In genomic region chr20:31426891-31427551, GRCh38 we compare ENCODE assay signal across 15 cellular contexts. TPM values are rescaled to one million over a fixed set of nuclear protein-coding genes. Genes with fewer than 3 reads are reported as not detected.
"Had no signal": no experiment of that assay in that cellular context is flagged by ENCODE, and none has a peak within 500 bp of the region (broad histone marks: within the 10 kb centered on the region; RNA-seq: fewer than 3 reads in every experiment).

No MANE protein-coding gene starts in this region.

RNA-seq across cellular contexts. Expression of gene DEFB123, which starts 13.4 kb away (rescaled TPM):
- total RNA-seq: stomach, subcutaneous adipose tissue, suprapubic skin, temporal lobe, thoracic aorta, tibial nerve, transverse colon, upper lobe of left lung, upper lobe of right lung, ureter, urinary bladder, uterus, vagina had no signal

RNA-seq across cellular contexts. Expression of gene DEFB121, which starts 21.0 kb away (rescaled TPM):
- total RNA-seq: stomach, subcutaneous adipose tissue, suprapubic skin, temporal lobe, thoracic aorta, thyroid gland, tibial nerve, transverse colon, upper lobe of left lung, upper lobe of right lung, ureter, urinary bladder, uterus, vagina had no signal

RNA-seq across cellular contexts. Expression of gene DEFB119, which starts 36.6 kb away (rescaled TPM):
- total RNA-seq: stomach, subcutaneous adipose tissue, suprapubic skin, temporal lobe, thoracic aorta, tibial nerve, transverse colon, upper lobe of left lung, upper lobe of right lung, ureter, urinary bladder, uterus, vagina had no signal

RNA-seq across cellular contexts. Expression of gene DEFB124, which starts 47.9 kb away (rescaled TPM):
- total RNA-seq: subcutaneous adipose tissue, suprapubic skin, temporal lobe, testis, thoracic aorta, thyroid gland, tibial nerve, transverse colon, upper lobe of left lung, upper lobe of right lung, urinary bladder, vagina had no signal

RNA-seq across cellular contexts. Expression of gene REM1, which starts 48.1 kb away (rescaled TPM):
- total RNA-seq: temporal lobe had no signal
